8 cellular contexts compared by ENCODE assay signal in the genomic region with DNA sequence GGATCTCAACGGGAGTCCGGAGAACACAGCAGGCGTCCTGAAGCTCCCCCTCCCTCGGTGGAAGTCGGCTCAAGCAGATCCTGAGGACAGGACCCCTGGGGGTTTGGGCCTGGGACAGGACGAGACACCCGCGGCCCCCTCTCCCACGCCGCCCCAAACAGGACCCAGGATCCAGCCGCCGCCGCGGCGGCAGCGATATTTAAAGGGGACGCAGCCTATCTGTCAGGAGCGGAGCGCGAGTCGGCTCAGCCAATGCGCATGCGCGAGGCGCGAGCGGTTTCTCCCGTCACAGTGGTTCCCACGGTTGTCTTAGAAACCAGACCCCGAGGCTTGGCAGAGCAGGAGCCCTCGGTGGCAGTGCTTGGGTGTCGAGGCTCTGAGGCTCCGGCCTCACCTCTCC.
DNase-seq lines count a peak whose midpoint lies in the region; ATAC-seq and TF ChIP-seq lines count a peak whose summit lies in the region.
"Not testable (repeated sequence)": the region's sequence is repeated elsewhere in the genome, so short reads cannot be mapped to it uniquely, and the experiment has no call there.

No MANE protein-coding gene starts in this region.

- H3K27me3 Mint-ChIP-seq in GM23338 (ENCODE audit: insufficient read depth, low read depth, poor library complexity); activated T-cell treated with anti-CD3 and anti-CD28 coated beads, Interleukin-2, amount 50 U/mL, for 72 hours (ENCODE audit: low read depth): not testable (repeated sequence)

- H3K27ac ChIP-seq in GM23338 (ENCODE audit: low read depth), result not testable (repeated sequence)

- not testable (repeated sequence) for H3K36me3 ChIP-seq in GM23338 (ENCODE audit: insufficient read depth)

- not testable (repeated sequence) for H3K9me2 ChIP-seq in GM23338 (ENCODE audit: insufficient read depth)

- H3K4me3 Mint-ChIP-seq in GM23338; activated T-cell treated with anti-CD3 and anti-CD28 coated beads, Interleukin-2, amount 50 U/mL, for 72 hours; stimulated activated effector memory CD8-positive, alpha-beta T cell treated with anti-CD3 and anti-CD28 coated beads, Interleukin-12 subunit alpha, Interleukin-12 subunit beta, amount 100 ng/mL, for 72 hours: not testable (repeated sequence)

- H3K4me1 Mint-ChIP-seq in GM23338; activated T-cell treated with anti-CD3 and anti-CD28 coated beads, Interleukin-2, amount 50 U/mL, for 72 hours (ENCODE audit: low read depth); stimulated activated effector memory CD8-positive, alpha-beta T cell treated with anti-CD3 and anti-CD28 coated beads, Interleukin-12 subunit alpha, Interleukin-12 subunit beta, amount 100 ng/mL, for 72 hours: not testable (repeated sequence)

- not testable (repeated sequence) for H3F3A ChIP-seq in GM23338 (replicated peaks; ENCODE audit: low read depth)

- H3K36me3 Mint-ChIP-seq in GM23338 (ENCODE audit: low read depth); activated T-cell treated with anti-CD3 and anti-CD28 coated beads, Interleukin-2, amount 50 U/mL, for 72 hours (ENCODE audit: insufficient read depth in 2 of 2); stimulated activated effector memory CD8-positive, alpha-beta T cell treated with anti-CD3 and anti-CD28 coated beads, Interleukin-12 subunit alpha, Interleukin-12 subunit beta, amount 100 ng/mL, for 72 hours: not testable (repeated sequence)

- not testable (repeated sequence) for H2AFZ ChIP-seq in GM23338

- intact Hi-C loops in left ventricle myocardium superior (cut with micrococcal nuclease), result not testable (repeated sequence)

- H3K4me2 ChIP-seq in GM23338, result not testable (repeated sequence)

- not testable (repeated sequence) for H3K9me3 Mint-ChIP-seq in GM23338; activated T-cell treated with anti-CD3 and anti-CD28 coated beads, Interleukin-2, amount 50 U/mL, for 72 hours; stimulated activated effector memory CD8-positive, alpha-beta T cell treated with anti-CD3 and anti-CD28 coated beads, Interleukin-12 subunit alpha, Interleukin-12 subunit beta, amount 100 ng/mL, for 72 hours

- not testable (repeated sequence) for H3K27ac Mint-ChIP-seq in GM23338; activated T-cell treated with anti-CD3 and anti-CD28 coated beads, Interleukin-2, amount 50 U/mL, for 72 hours; stimulated activated effector memory CD8-positive, alpha-beta T cell treated with anti-CD3 and anti-CD28 coated beads, Interleukin-12 subunit alpha, Interleukin-12 subunit beta, amount 100 ng/mL, for 72 hours

- not testable (repeated sequence) for H3K79me2 ChIP-seq in GM23338 (replicated peaks; ENCODE audit: insufficient read depth)

- not testable (repeated sequence) for H4K20me1 ChIP-seq in GM23338 (replicated peaks; ENCODE audit: insufficient read depth)

- not testable (repeated sequence) for DNase-seq in GM23338 (ENCODE audit: low spot score); activated T-cell treated with anti-CD3 and anti-CD28 coated beads, Interleukin-2, amount 50 U/mL, for 72 hours; left ventricle myocardium superior; stimulated activated effector memory CD8-positive, alpha-beta T cell treated with anti-CD3 and anti-CD28 coated beads, Interleukin-12 subunit alpha, Interleukin-12 subunit beta, amount 100 ng/mL, for 72 hours (ENCODE audit: low spot score in 2 of 2)

- TF ChIP-seq CTCF in GM23338 (conservative IDR thresholded peaks at IDR 0.05; ENCODE audit: low read depth in 2 of 2), result not testable (repeated sequence)

- not testable (repeated sequence) for H3K4me1 ChIP-seq in GM23338 (ENCODE audit: insufficient read depth)

- not testable (repeated sequence) for H3K27me3 ChIP-seq in GM23338 (ENCODE audit: insufficient read depth)

- H3K4me3 ChIP-seq in GM23338, result not testable (repeated sequence)

- ATAC-seq in GM18861 (IDR thresholded peaks at IDR 0.05; ENCODE audit: unreplicated experiment) (peak; percentile 41), GM19463 (IDR thresholded peaks at IDR 0.05; ENCODE audit: unreplicated experiment) (peak; percentile 78), GM23338 (peak; percentile 86), HG03025 (IDR thresholded peaks at IDR 0.05; ENCODE audit: low FRiP score, unreplicated experiment) (peak; percentile 63), HG03521 (IDR thresholded peaks at IDR 0.05; ENCODE audit: unreplicated experiment) (peak; percentile 60), left ventricle myocardium superior (peak; percentile 93)
- peak; percentile 83 to 87 for ATAC-seq in activated T-cell treated with anti-CD3 and anti-CD28 coated beads, Interleukin-2, amount 50 U/mL, for 72 hours (replicated peaks in 1 of 2)
- ATAC-seq in stimulated activated effector memory CD8-positive, alpha-beta T cell treated with anti-CD3 and anti-CD28 coated beads, Interleukin-12 subunit alpha, Interleukin-12 subunit beta, amount 100 ng/mL, for 72 hours, result peak; percentile 74

Comparison
In these comparisons a context has a peak if more than half of its experiments do, and no peak if none do; other contexts are left out.
1. ATAC-seq: peak in every context shown above with its lines; median percentile 93 in left ventricle myocardium superior; 86 in GM23338; 85 in activated T-cell treated with anti-CD3 and anti-CD28 coated beads, Interleukin-2, amount 50 U/mL, for 72 hours; 78 in GM19463; 74 in stimulated activated effector memory CD8-positive, alpha-beta T cell treated with anti-CD3 and anti-CD28 coated beads, Interleukin-12 subunit alpha, Interleukin-12 subunit beta, amount 100 ng/mL, for 72 hours; 63 in HG03025; 60 in HG03521; 41 in GM18861.